In genomic region chr4:145179861-145180297, GRCh38 we compare ENCODE assay signal across 8 cellular contexts. TPM values are rescaled to one million over a fixed set of nuclear protein-coding genes. Genes with fewer than 3 reads are reported as not detected.
A peak's percentile ranks its signal among the peaks of the same experiment; 100 is the strongest.
DNase-seq lines count a peak whose midpoint lies in the region; ATAC-seq and TF ChIP-seq lines count a peak whose summit lies in the region.
"Not testable (repeated sequence)": the region's sequence is repeated elsewhere in the genome, so short reads cannot be mapped to it uniquely, and the experiment has no call there.

No MANE protein-coding gene starts in this region.

- DNase-seq in GM12864 (ENCODE audit: low read depth); heart right ventricle; upper lobe of right lung: not testable (repeated sequence)
- DNase-seq in GM23248 (peak; percentile 72), T-cell (peak in 1 of 34 experiments; percentile 55), neural crest cell (ENCODE audit: low read depth, low spot score) (peak; percentile 39)

- H3K36me3 Mint-ChIP-seq in IgD-negative memory B cell; T-cell; brain; neural crest cell (ENCODE audit: low read depth): not testable (repeated sequence)

- H3K4me3 ChIP-seq in GM12864 (ENCODE audit: low read depth, low read length) = peak overlapping the region; percentile 58
- peak overlapping the region; percentile 87 for H3K4me3 ChIP-seq in GM23248
- peak overlapping the region; percentile 60 to 91 (median 84) for H3K4me3 ChIP-seq in heart right ventricle
- H3K4me3 ChIP-seq in upper lobe of right lung = peak overlapping the region; percentile 73

- POLR2A ChIA-PET in T-cell (lab: Charles Lee) = interaction anchor here in 1 of 2 donors (3.1 kb wide), 1 partner anchor 82 kb away, joined by 19 read pairs; the partner anchor contains the start of genes ABCE1 and ANAPC10

- not testable (repeated sequence) for TF ChIP-seq CTCF in GM12864 (IDR thresholded peaks at IDR 0.05; ENCODE audit: low read depth, low read length, missing control alignments); brain (conservative IDR thresholded peaks at IDR 0.05); neural crest cell (conservative IDR thresholded peaks at IDR 0.05); upper lobe of right lung (IDR thresholded peaks at IDR 0.05)
- TF ChIP-seq CTCF in heart right ventricle (IDR thresholded peaks at IDR 0.05) = peak in 1 of 9 donors; percentile 2

- H3K79me2 ChIP-seq in GM23248 (ENCODE audit: insufficient read depth) = peaks cover 47% of the 10 kb centered on the region

- H3K27ac Mint-ChIP-seq in IgD-negative memory B cell (peak overlapping the region; percentile 86 to 90 (median 90)), T-cell (peak overlapping the region; percentile 80 to 90), brain (peak overlapping the region; percentile 49 to 98 (median 80)), neural crest cell (ENCODE audit: unreplicated experiment) (peak overlapping the region; percentile 71)

- H3K36me3 ChIP-seq in GM23248 (ENCODE audit: low read depth); heart right ventricle; upper lobe of right lung: not testable (repeated sequence)

- peak overlapping the region; percentile 91 for H3K9ac ChIP-seq in GM23248

- ATAC-seq in T-cell (replicated peaks in 1 of 4) (peak; percentile 31 to 48 (median 40)), heart right ventricle (peak; percentile 21 to 66 (median 30)), upper lobe of right lung (peak; percentile 36)

- H3K27ac ChIP-seq in GM23248 (peak overlapping the region; percentile 89), heart right ventricle (peak overlapping the region; percentile 92 to 99 (median 97)), upper lobe of right lung (peak overlapping the region; percentile 96)

- not testable (repeated sequence) for H3K27me3 Mint-ChIP-seq in IgD-negative memory B cell; T-cell; brain; neural crest cell (ENCODE audit: low read depth)

- H3F3A ChIP-seq in GM23248 (ENCODE audit: insufficient read depth) = peaks cover 30% of the 10 kb centered on the region

- intact Hi-C loops in heart right ventricle (cut with DNase I) = loop anchor here in 3 of 10 donors (5.0 to 10.0 kb wide), 3 partner anchors 302 to 437 kb away; partner anchors contain the start of genes SMAD1 (in 3 of the 3) and MMAA (in 1 of the 3)
- intact Hi-C loops in upper lobe of right lung (cut with DNase I) = not testable (repeated sequence)

- CTCF ChIA-PET in T-cell (lab: Charles Lee) = interaction anchor here in 1 of 2 donors (1.8 kb wide), 1 partner anchor 82 kb away, joined by 5 read pairs; the partner anchor contains the start of genes ABCE1 and ANAPC10

- in situ Hi-C loops in GM23248 (cut with MboI) = not testable (repeated sequence)

- H3K9me2 ChIP-seq in GM23248 (ENCODE audit: insufficient read depth) = not testable (repeated sequence)

- peak overlapping the region; percentile 94 to 97 (median 96) for H3K4me3 Mint-ChIP-seq in IgD-negative memory B cell
- H3K4me3 Mint-ChIP-seq in T-cell = peak overlapping the region; percentile 89 to 95 (median 93)
- peak overlapping the region; percentile 93 to 99 (median 96) for H3K4me3 Mint-ChIP-seq in brain
- H3K4me3 Mint-ChIP-seq in neural crest cell = peak overlapping the region; percentile 95

- WGBS in GM23248 (ENCODE audit: low coverage in 1 of 2, low lambda C conversion rate in 2 of 2, missing lambda C conversion rate in 2 of 2), 2 experiments = 0 to 1% methylated on average over 27 to 30 of the region's 57 CpGs
- 0% methylated on average over 51 to 57 of the region's 57 CpGs for WGBS in heart right ventricle, 2 donors

- H3K9me3 ChIP-seq in GM23248 (ENCODE audit: low read depth); heart right ventricle; upper lobe of right lung: not testable (repeated sequence)

- H3K9me3 Mint-ChIP-seq in IgD-negative memory B cell, T-cell, brain, neural crest cell: not testable (repeated sequence)

- peaks cover 20% of the 10 kb centered on the region for H3K4me1 ChIP-seq in GM23248 (ENCODE audit: insufficient read depth)
- peaks cover 4 to 47% (median 34%) of the 10 kb centered on the region in 9 donors for H3K4me1 ChIP-seq in heart right ventricle
- H3K4me1 ChIP-seq in upper lobe of right lung = peaks cover 37% of the 10 kb centered on the region

- H4K20me1 ChIP-seq in GM23248 (ENCODE audit: insufficient read depth) = not testable (repeated sequence)

- H3K4me1 Mint-ChIP-seq in IgD-negative memory B cell (peaks cover 18 to 35% (median 32%) of the 10 kb centered on the region in 3 donors), T-cell (peaks cover 36 to 46% (median 37%) of the 10 kb centered on the region in 3 donors), brain (peaks cover 42% of the 10 kb centered on the region), neural crest cell (peaks cover 34% of the 10 kb centered on the region)

- H3K27me3 ChIP-seq in GM23248 (replicated peaks; ENCODE audit: insufficient read depth); heart right ventricle; upper lobe of right lung: not testable (repeated sequence)

- H3K4me2 ChIP-seq in GM23248 (ENCODE audit: unreplicated experiment) = peak overlapping the region; percentile 98

- peak overlapping the region; percentile 80 for H2AFZ ChIP-seq in GM23248

RNA-seq across cellular contexts. Expression of gene OTUD4, which starts 0.5 kb away (rescaled TPM):
- total RNA-seq in GM23248 (2014; rRNA removed; shearing (Covaris generic)) = 16.1 and 28.2 TPM in 2 replicates
- polyA plus RNA-seq in GM23248 (2016; fragmentation: Nextera tagmentation; extraction: Ambion mirVana) (11.6 and 15.7 TPM in 2 replicates), IgD-negative memory B cell (9.0 TPM), brain (ENCODE audit: insufficient read depth, low read depth, low replicate concordance) (6.1 TPM), heart right ventricle (10 to 100 TPM in 1 of 2 donors, 1 to 10 TPM in 1; 9.3 to 13.2 TPM)
- total RNA-seq in T-cell (10 to 100 TPM; 38.8 to 70.1 (median 49.1) TPM), heart right ventricle (10 to 100 TPM; 22.5 to 36.7 (median 26.9) TPM), neural crest cell (31.1 and 34.0 TPM in 2 replicates), upper lobe of right lung (46.3 TPM)
